ENCODE assay signal across 8 cellular contexts in genomic region chr14:51860164-51860835, GRCh38. TPM values are rescaled to one million over a fixed set of nuclear protein-coding genes. Genes with fewer than 3 reads are reported as not detected.
DNase-seq lines count a peak whose midpoint lies in the region; TF ChIP-seq lines count a peak whose summit lies in the region.

Gene GNG2 (plus strand): TSS chr14:51860612. CDS start chr14:51950679, 90,067 bp downstream.

- TF ChIP-seq POLR2A in NB4 (IDR thresholded peaks at IDR 0.05; ENCODE audit: extremely low read depth, insufficient read length) (no peak), tibial nerve (IDR thresholded peaks at IDR 0.05) (peak; percentile 76 to 78)

- WGBS in tibial nerve, 2 donors, result 2 to 4% methylated on average over 22 of the region's 22 CpGs

- H3K27me3 ChIP-seq in tibial nerve, result no peaks in the 10 kb centered on the region

- peaks cover 12% of the 10 kb centered on the region for H3K4me1 ChIP-seq in HEK293 (ENCODE audit: control insufficient read depth, insufficient read depth, low read length)
- H3K4me1 ChIP-seq in tibial nerve, result peaks cover 0 to 44% (median 17%) of the 10 kb centered on the region in 4 donors

- TF ChIP-seq CTCF in HEK293 (tag by site-specific recombination; IDR thresholded peaks at IDR 0.05), result no peak
- no peak for TF ChIP-seq CTCF in NB4 (IDR thresholded peaks at IDR 0.05; ENCODE audit: low read depth, low read length)
- no peak for TF ChIP-seq CTCF in tibial nerve (IDR thresholded peaks at IDR 0.05)

- peak; percentile 22 to 92 for TF ChIP-seq EP300 in tibial nerve (IDR thresholded peaks at IDR 0.05)

- POLR2A ChIA-PET in HEK293 (lab: Yijun Ruan, JAX), result interaction anchor here (0.5 to 1.2 kb wide), 5 partner anchors 9 to 1646 kb away, joined by 3 to 6 read pairs (median 3); no protein-coding TSS in a partner anchor

- CTCF ChIA-PET in HEK293 (lab: Yijun Ruan, JAX), result interaction anchor here (0.7 to 1.6 kb wide), 3 partner anchors 80 to 395 kb away, joined by 3 to 5 read pairs (median 3); no protein-coding TSS in a partner anchor

- DNase-seq in GM03348 (ENCODE audit: low spot score) (peak; percentile 85), NB4 (ENCODE audit: low read depth) (peak; percentile 91), SW480 (ENCODE audit: low spot score) (peak; percentile 65), cardiac septum (ENCODE audit: low spot score) (peak; percentile 95), pons (ENCODE audit: low spot score) (peak; percentile 61), tibial nerve (ENCODE audit: low spot score in 2 of 2) (peak; percentile 79 to 81)
- DNase-seq in activated naive CD8-positive, alpha-beta T cell treated with anti-CD3 and anti-CD28 coated beads, Interleukin-2, amount 50 U/mL, for 16 hours (ENCODE audit: low read depth, low spot score), result peak; percentile 34

- H3K4me3 ChIP-seq in HEK293 (ENCODE audit: low read depth, low read length) (peak within 1 kb of the TSS; percentile 50), NB4 (ENCODE audit: low read depth, low read length) (peak within 1 kb of the TSS; percentile 82), tibial nerve (peak within 1 kb of the TSS; percentile 47 to 57 (median 56))

- H3K9me3 ChIP-seq in HEK293 (ENCODE audit: control insufficient read depth, insufficient read depth, low read depth, low read length) (no peaks in the 10 kb centered on the region), tibial nerve (no peaks in the 10 kb centered on the region)

- no peak within 1 kb of the TSS; the same call in 1 of the 2 replicates for H3K27ac ChIP-seq in HEK293 (ENCODE audit: extremely low read depth, low read depth, low read length)
- peak within 1 kb of the TSS; percentile 74 to 91 (median 84) for H3K27ac ChIP-seq in tibial nerve

- intact Hi-C loops in cardiac septum (cut with DNase I), result no loop called here

- no peaks in the 10 kb centered on the region for H3K36me3 ChIP-seq in HEK293 (ENCODE audit: control insufficient read depth in 2 of 2, insufficient read depth in 1 of 2, low read length in 2 of 2)
- H3K36me3 ChIP-seq in tibial nerve, result no peaks in the 10 kb centered on the region

TF ChIP-seq in HEK293, 187 proteins besides CTCF, POLR2A, EP300 and RAD21 (continues in another document):
- TF ChIP-seq ZBTB48 (tag by site-specific recombination; IDR thresholded peaks at IDR 0.05), result peak; percentile 30; the same call in 1 of the 2 replicates
- peak; percentile 37 for TF ChIP-seq ZNF366 (tag by site-specific recombination; conservative IDR thresholded peaks at IDR 0.05)
- peak; percentile 43; the same call in 1 of the 2 replicates for TF ChIP-seq TRIM28 (IDR thresholded peaks at IDR 0.05; ENCODE audit: borderline replicate concordance, low read length)
- TF ChIP-seq PRDM10 (tag by site-specific recombination; IDR thresholded peaks at IDR 0.05), result 0 out of 2 replicates have a peak, but pooled peaks have one; percentile 17
- 0 out of 2 replicates have a peak, but pooled peaks have one; percentile 50 for TF ChIP-seq ZNF660 (tag by site-specific recombination; IDR thresholded peaks at IDR 0.05)
- TF ChIP-seq ZEB2 (tag by site-specific recombination; IDR thresholded peaks at IDR 0.05), result no peak
- TF ChIP-seq ZNF350 (tag by site-specific recombination; IDR thresholded peaks at IDR 0.05), result no peak
- TF ChIP-seq SP2 (tag by site-specific recombination; IDR thresholded peaks at IDR 0.05), result 0 out of 2 replicates have a peak, but pooled peaks have one; percentile 7
- TF ChIP-seq ZNF248 (tag by site-specific recombination; IDR thresholded peaks at IDR 0.05), result no peak
- peak; percentile 80 for TF ChIP-seq MZF1 (tag by site-specific recombination; IDR thresholded peaks at IDR 0.05; ENCODE audit: borderline replicate concordance)
- TF ChIP-seq HOXC10 (CRISPR knock-in tag; IDR thresholded peaks at IDR 0.05), result no peak
- TF ChIP-seq ZNF398 (tag by site-specific recombination; IDR thresholded peaks at IDR 0.05), result 0 out of 2 replicates have a peak, but pooled peaks have one; percentile 29
- 0 out of 2 replicates have a peak, but pooled peaks have one; percentile 36 for TF ChIP-seq ZBTB17 (tag by site-specific recombination; IDR thresholded peaks at IDR 0.05)
- no peak for TF ChIP-seq ZNF48 (tag by site-specific recombination; IDR thresholded peaks at IDR 0.05)
- peak; percentile 86 for TF ChIP-seq ZNF335 (tag by site-specific recombination; conservative IDR thresholded peaks at IDR 0.05)
- peak; percentile 95 for TF ChIP-seq ZNF449 (tag by site-specific recombination; IDR thresholded peaks at IDR 0.05)

RNA-seq across cellular contexts. Expression of gene GNG2, which starts in this region (rescaled TPM):
- total RNA-seq in cardiac septum (7.0 TPM), tibial nerve (100 to 1,000 TPM in 1 of 4 donors, 10 to 100 TPM in 3; 54.3 to 121 (median 73.3) TPM)

Comparison
In these comparisons a context has a peak if more than half of its experiments do, and no peak if none do; other contexts are left out.
1. DNase-seq: peak in every context shown above with its lines; median percentile 95 in cardiac septum; 91 in NB4; 85 in GM03348; 80 in tibial nerve; 65 in SW480; 61 in pons; 34 in activated naive CD8-positive, alpha-beta T cell treated with anti-CD3 and anti-CD28 coated beads, Interleukin-2, amount 50 U/mL, for 16 hours.